Comparison of ENCODE assay signal across 4 cellular contexts in the genomic region with DNA sequence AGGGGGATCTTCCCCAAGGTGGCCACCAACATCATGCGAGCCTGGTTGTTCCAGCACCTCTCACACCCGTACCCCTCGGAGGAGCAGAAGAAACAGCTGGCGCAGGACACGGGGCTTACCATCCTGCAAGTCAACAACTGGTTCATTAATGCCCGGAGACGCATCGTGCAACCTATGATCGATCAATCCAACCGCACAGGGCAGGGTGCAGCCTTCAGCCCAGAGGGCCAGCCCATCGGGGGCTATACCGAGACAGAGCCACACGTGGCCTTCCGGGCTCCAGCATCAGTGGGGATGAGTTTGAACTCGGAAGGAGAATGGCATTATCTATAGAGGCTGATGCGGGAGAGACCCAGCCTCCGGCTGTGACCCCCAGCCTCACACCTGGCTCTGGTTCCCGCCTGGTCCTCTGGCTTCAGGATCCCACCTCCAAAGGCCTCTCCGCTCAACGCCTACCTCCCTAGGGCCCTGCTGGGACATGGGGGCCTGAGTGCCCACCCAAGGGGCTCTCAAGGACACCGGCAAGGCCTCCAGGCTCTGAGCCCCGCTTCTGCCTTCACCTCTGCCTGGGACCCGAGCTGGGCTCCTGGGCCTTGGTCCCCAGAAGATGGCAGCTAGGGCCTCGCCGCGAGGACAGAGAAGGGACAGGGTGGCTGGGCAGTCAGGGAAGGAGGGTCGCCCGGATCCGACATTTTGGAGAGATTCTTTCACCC. TPM values are rescaled to one million over a fixed set of nuclear protein-coding genes. Genes with fewer than 3 reads are reported as not detected.
"Had no signal": no experiment of that assay in that cellular context is flagged by ENCODE, and none has a peak within 500 bp of the region (broad histone marks: within the 10 kb centered on the region; RNA-seq: fewer than 3 reads in every experiment).

No MANE protein-coding gene starts in this region.

RNA-seq across cellular contexts. Expression of gene TBC1D26, which starts 55.4 kb away (rescaled TPM):
- total RNA-seq: activated CD4-positive, alpha-beta memory T cell treated with anti-CD3 and anti-CD28 coated beads, Interleukin-2, amount 10 ng/mL, durations not matched to agents 7 days and 5 days; activated CD4-positive, alpha-beta T cell treated with anti-CD3 and anti-CD28 coated beads, Interleukin-2, amount 10 ng/mL, durations not matched to agents 7 days and 5 days; activated CD8-positive, alpha-beta memory T cell treated with anti-CD3 and anti-CD28 coated beads, Interleukin-2, amount 10 ng/mL, durations not matched to agents 7 days and 5 days; bronchial epithelial cell had no signal
